In the genomic region with DNA sequence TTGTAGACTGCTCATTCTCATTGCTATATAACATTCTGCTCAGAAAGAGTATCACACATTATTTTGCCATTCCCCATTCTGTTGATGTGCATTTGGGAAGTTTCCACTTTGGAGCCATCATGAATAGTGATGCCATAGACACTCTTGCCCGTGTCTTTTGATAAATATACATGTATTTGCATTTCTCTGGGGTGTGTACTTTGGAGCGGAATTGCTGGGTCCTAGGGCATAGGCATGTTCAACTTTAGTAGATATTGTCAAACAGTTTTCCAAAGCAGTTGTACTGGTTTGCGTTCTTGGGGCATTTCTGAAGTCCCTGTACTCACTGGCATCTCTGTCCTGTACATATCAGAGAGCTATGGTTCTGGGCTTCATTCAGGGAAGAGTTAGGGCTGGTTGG, we compare ENCODE assay signal across 17 cellular contexts. TPM values are rescaled to one million over a fixed set of nuclear protein-coding genes. Genes with fewer than 3 reads are reported as not detected.
DNase-seq lines count a peak whose midpoint lies in the region; ATAC-seq and TF ChIP-seq lines count a peak whose summit lies in the region.
"Had no signal": no experiment of that assay in that cellular context is flagged by ENCODE, and none has a peak within 500 bp of the region (broad histone marks: within the 10 kb centered on the region; RNA-seq: fewer than 3 reads in every experiment).

No MANE protein-coding gene starts in this region.

- no peaks in the 10 kb centered on the region for H3K27me3 Mint-ChIP-seq in activated CD4-positive, alpha-beta T cell treated with anti-CD3 and anti-CD28 coated beads, Interleukin-2, amount 10 ng/mL, durations not matched to agents 7 days and 5 days
- no peaks in the 10 kb centered on the region for H3K27me3 Mint-ChIP-seq in activated T-helper 2 cell treated with anti-CD3 and anti-CD28 coated beads, Interferon-gamma antibody, Interleukin-2, Interleukin-4, amounts not matched to agents 10 μg/mL and 5 μg/mL and 100 μg/mL, durations not matched to agents 14 hours and 24 hours and 36 hours (ENCODE audit: low read depth)
- H3K27me3 Mint-ChIP-seq in natural killer cell (ENCODE audit: low read depth in 2 of 2), result no peaks in the 10 kb centered on the region
- peaks cover 2% of the 10 kb centered on the region for H3K27me3 Mint-ChIP-seq in GM23338 (ENCODE audit: insufficient read depth, low read depth, poor library complexity)

- CTCF ChIA-PET in activated CD4-positive, alpha-beta T cell treated with anti-CD3 and anti-CD28 coated beads, Interleukin-2, amount 10 ng/mL, durations not matched to agents 7 days and 5 days (lab: Charles Lee), result interaction anchor here (0.6 to 2.8 kb wide), 6 partner anchors 9 to 804 kb away, joined by 3 to 17 read pairs (median 6); no protein-coding TSS in a partner anchor
- CTCF ChIA-PET in HEK293 (lab: Yijun Ruan, JAX), result interaction anchor here (0.5 to 2.4 kb wide), 8 partner anchors 11 to 573 kb away, joined by 3 to 7 read pairs (median 3); no protein-coding TSS in a partner anchor

- H3K36me3 ChIP-seq in HEK293 (ENCODE audit: control insufficient read depth in 2 of 2, insufficient read depth in 1 of 2, low read length in 2 of 2), result no peaks in the 10 kb centered on the region
- no peaks in the 10 kb centered on the region for H3K36me3 ChIP-seq in GM23338 (ENCODE audit: insufficient read depth)

- H2AFZ ChIP-seq in GM23338, result no peak overlapping the region

- no peak for ATAC-seq in natural killer cell
- ATAC-seq in GM23338, result no peak
- ATAC-seq: A549 had no signal

- H3K4me1 Mint-ChIP-seq in activated CD4-positive, alpha-beta T cell treated with anti-CD3 and anti-CD28 coated beads, Interleukin-2, amount 10 ng/mL, durations not matched to agents 7 days and 5 days, result peaks cover 72% of the 10 kb centered on the region
- H3K4me1 Mint-ChIP-seq in activated T-helper 2 cell treated with anti-CD3 and anti-CD28 coated beads, Interferon-gamma antibody, Interleukin-2, Interleukin-4, amounts not matched to agents 10 μg/mL and 5 μg/mL and 100 μg/mL, durations not matched to agents 14 hours and 24 hours and 36 hours (ENCODE audit: low read depth), result peaks cover 40% of the 10 kb centered on the region
- H3K4me1 Mint-ChIP-seq in natural killer cell (peaks cover 40 to 62% of the 10 kb centered on the region in 2 donors), GM23338 (peaks cover 7% of the 10 kb centered on the region; the same call in 2 of the 3 replicates)

- H3K27ac Mint-ChIP-seq in activated CD4-positive, alpha-beta T cell treated with anti-CD3 and anti-CD28 coated beads, Interleukin-2, amount 10 ng/mL, durations not matched to agents 7 days and 5 days, result peak overlapping the region; percentile 77
- H3K27ac Mint-ChIP-seq in activated T-helper 2 cell treated with anti-CD3 and anti-CD28 coated beads, Interferon-gamma antibody, Interleukin-2, Interleukin-4, amounts not matched to agents 10 μg/mL and 5 μg/mL and 100 μg/mL, durations not matched to agents 14 hours and 24 hours and 36 hours, result peak overlapping the region; percentile 21
- peak overlapping the region; percentile 89 to 94 for H3K27ac Mint-ChIP-seq in natural killer cell
- H3K27ac Mint-ChIP-seq in GM23338, result no peak overlapping the region

- H3K4me3 ChIP-seq in HEK293 (ENCODE audit: low read depth, low read length), result no peak overlapping the region
- no peak overlapping the region for H3K4me3 ChIP-seq in GM23338
- H3K4me3 ChIP-seq: A549, testis had no signal

- H3K79me2 ChIP-seq in GM23338 (replicated peaks; ENCODE audit: insufficient read depth), result no peaks in the 10 kb centered on the region

- no peak for DNase-seq in activated CD4-positive, alpha-beta T cell treated with anti-CD3 and anti-CD28 coated beads, Interleukin-2, amount 10 ng/mL, durations not matched to agents 7 days and 5 days
- no peak for DNase-seq in activated CD4-positive, alpha-beta T cell treated with anti-CD3 and anti-CD28 coated beads, Interleukin-2, amount 50 U/mL, for 4 hours
- no peak for DNase-seq in activated T-helper 2 cell treated with anti-CD3 and anti-CD28 coated beads, Interferon-gamma antibody, Interleukin-2, Interleukin-4, amounts not matched to agents 10 μg/mL and 5 μg/mL and 100 μg/mL, durations not matched to agents 14 hours and 24 hours and 36 hours (ENCODE audit: low spot score)
- DNase-seq in natural killer cell, result no peak
- no peak for DNase-seq in COR-L47 (lab: John Stamatoyannopoulos, UW)
- DNase-seq in NCI-H510A (lab: John Stamatoyannopoulos, UW), result no peak
- DNase-seq in GM23338 (ENCODE audit: low spot score), result no peak
- DNase-seq: KBM-7; midbrain; NCI-H187 treated with DMSO at 0.1 percent for 48 hours; NCI-H446 treated with DMSO at 0.1 percent for 48 hours; SK-N-SH; small intestine; stimulated activated CD4-positive, alpha-beta T cell treated with anti-CD3 and anti-CD28 coated beads, Interleukin-4, amount 100 ng/mL, for 4 hours; testis had no signal

- POLR2A ChIA-PET in activated CD4-positive, alpha-beta T cell treated with anti-CD3 and anti-CD28 coated beads, Interleukin-2, amount 10 ng/mL, durations not matched to agents 7 days and 5 days (lab: Charles Lee), result no interaction called here
- POLR2A ChIA-PET in HEK293 (lab: Yijun Ruan, JAX), result no interaction called here

- no peak overlapping the region for H3K4me2 ChIP-seq in GM23338
- H3K4me2 ChIP-seq: A549, SK-N-SH had no signal

- peaks cover 12% of the 10 kb centered on the region for H3K9me3 Mint-ChIP-seq in activated CD4-positive, alpha-beta T cell treated with anti-CD3 and anti-CD28 coated beads, Interleukin-2, amount 10 ng/mL, durations not matched to agents 7 days and 5 days
- peaks cover 11% of the 10 kb centered on the region for H3K9me3 Mint-ChIP-seq in activated T-helper 2 cell treated with anti-CD3 and anti-CD28 coated beads, Interferon-gamma antibody, Interleukin-2, Interleukin-4, amounts not matched to agents 10 μg/mL and 5 μg/mL and 100 μg/mL, durations not matched to agents 14 hours and 24 hours and 36 hours
- H3K9me3 Mint-ChIP-seq in natural killer cell (no peaks in the 10 kb centered on the region), GM23338 (no peaks in the 10 kb centered on the region)

- no peaks in the 10 kb centered on the region for H3K27me3 ChIP-seq in GM23338 (ENCODE audit: insufficient read depth)
- H3K27me3 ChIP-seq: testis had no signal

- peak overlapping the region; percentile 10 for H3K4me3 Mint-ChIP-seq in activated CD4-positive, alpha-beta T cell treated with anti-CD3 and anti-CD28 coated beads, Interleukin-2, amount 10 ng/mL, durations not matched to agents 7 days and 5 days
- H3K4me3 Mint-ChIP-seq in activated T-helper 2 cell treated with anti-CD3 and anti-CD28 coated beads, Interferon-gamma antibody, Interleukin-2, Interleukin-4, amounts not matched to agents 10 μg/mL and 5 μg/mL and 100 μg/mL, durations not matched to agents 14 hours and 24 hours and 36 hours (ENCODE audit: low read depth), result peak overlapping the region; percentile 23
- H3K4me3 Mint-ChIP-seq in natural killer cell, result peak overlapping the region; percentile 82
- no peak overlapping the region for H3K4me3 Mint-ChIP-seq in GM23338

- no peaks in the 10 kb centered on the region for H3F3A ChIP-seq in GM23338 (replicated peaks; ENCODE audit: low read depth)

- no peaks in the 10 kb centered on the region for H4K20me1 ChIP-seq in GM23338 (replicated peaks; ENCODE audit: insufficient read depth)

- no peaks in the 10 kb centered on the region for H3K9me3 ChIP-seq in HEK293 (ENCODE audit: control insufficient read depth, insufficient read depth, low read depth, low read length)
- H3K9me3 ChIP-seq: A549, SK-N-SH, testis had no signal

- H3K27ac ChIP-seq in HEK293 (ENCODE audit: extremely low read depth, low read depth, low read length) (no peak overlapping the region), GM23338 (ENCODE audit: low read depth) (no peak overlapping the region)
- H3K27ac ChIP-seq: A549, testis had no signal

- intact Hi-C loops in activated T-helper 2 cell treated with anti-CD3 and anti-CD28 coated beads, Interferon-gamma antibody, Interleukin-2, Interleukin-4, amounts not matched to agents 10 μg/mL and 5 μg/mL and 100 μg/mL, durations not matched to agents 14 hours and 24 hours and 36 hours (cut with micrococcal nuclease), result no loop called here
- intact Hi-C loops in natural killer cell (cut with micrococcal nuclease), result no loop called here

- H3K9me2 ChIP-seq in GM23338 (ENCODE audit: insufficient read depth), result no peaks in the 10 kb centered on the region
- H3K9me2 ChIP-seq: SK-N-SH had no signal

- H3K36me3 Mint-ChIP-seq in activated CD4-positive, alpha-beta T cell treated with anti-CD3 and anti-CD28 coated beads, Interleukin-2, amount 10 ng/mL, durations not matched to agents 7 days and 5 days (ENCODE audit: low read depth), result peaks cover 75% of the 10 kb centered on the region
- H3K36me3 Mint-ChIP-seq in activated T-helper 2 cell treated with anti-CD3 and anti-CD28 coated beads, Interferon-gamma antibody, Interleukin-2, Interleukin-4, amounts not matched to agents 10 μg/mL and 5 μg/mL and 100 μg/mL, durations not matched to agents 14 hours and 24 hours and 36 hours (ENCODE audit: low read depth), result peaks cover 69% of the 10 kb centered on the region
- H3K36me3 Mint-ChIP-seq in natural killer cell (no peaks in the 10 kb centered on the region), GM23338 (ENCODE audit: low read depth) (0 out of 3 replicates have a peak, but pooled peaks cover 3% of the 10 kb centered on the region)

- H3K4me1 ChIP-seq in HEK293 (ENCODE audit: control insufficient read depth, insufficient read depth, low read length) (no peaks in the 10 kb centered on the region), GM23338 (ENCODE audit: insufficient read depth) (no peaks in the 10 kb centered on the region)
- H3K4me1 ChIP-seq: testis had no signal

- TF ChIP-seq CTCF in HEK293 (tag by site-specific recombination; IDR thresholded peaks at IDR 0.05), result no peak
- TF ChIP-seq CTCF in natural killer cell (IDR thresholded peaks at IDR 0.05), result no peak
- no peak for TF ChIP-seq CTCF in GM23338 (conservative IDR thresholded peaks at IDR 0.05; ENCODE audit: low read depth in 2 of 2)

RNA-seq across cellular contexts. Expression of a gene that starts 52.1 kb away (rescaled TPM):
- total RNA-seq in activated CD4-positive, alpha-beta T cell treated with anti-CD3 and anti-CD28 coated beads, Interleukin-2, amount 10 ng/mL, durations not matched to agents 7 days and 5 days, result 100 to 1,000 TPM; 222 to 242 TPM
- 184 and 189 TPM in 2 replicates for total RNA-seq in activated T-helper 2 cell treated with anti-CD3 and anti-CD28 coated beads, Interferon-gamma antibody, Interleukin-2, Interleukin-4, amounts not matched to agents 10 μg/mL and 5 μg/mL and 100 μg/mL, durations not matched to agents 14 hours and 24 hours and 36 hours
- 100 to 1,000 TPM; 171 to 240 (median 198) TPM for total RNA-seq in natural killer cell
- total RNA-seq in GM23338 (2014; rRNA removed; shearing (Covaris generic)), result 16.8 and 32.1 TPM in 2 replicates
- 6.6 and 7.8 TPM in 2 replicates for polyA plus RNA-seq in GM23338 (2016; fragmentation: Nextera tagmentation; extraction: Ambion mirVana)
